ENCODE assay signal across 35 cellular contexts in genomic region chr3:63705092-63705645, GRCh38. TPM values are rescaled to one million over a fixed set of nuclear protein-coding genes. Genes with fewer than 3 reads are reported as not detected.
"Had no signal": no experiment of that assay in that cellular context is flagged by ENCODE, and none has a peak within 500 bp of the region (broad histone marks: within the 10 kb centered on the region; RNA-seq: fewer than 3 reads in every experiment).

No MANE protein-coding gene starts in this region.

- H3K9me3 ChIP-seq: colonic mucosa, esophagus muscularis mucosa, gastroesophageal sphincter, heart left ventricle, lower lobe of right lung, psoas muscle, testis, tibial artery had no signal

- FAIRE-seq: endothelial cell of umbilical vein had no signal

- H3K36me3 ChIP-seq: colonic mucosa, esophagus muscularis mucosa, gastroesophageal sphincter, heart left ventricle, lower lobe of right lung, sigmoid colon, spleen, tibial artery had no signal

- DNase-seq: colonic mucosa; effector CD8-positive, alpha-beta T cell; foreskin keratinocyte; heart left ventricle; left ventricle myocardium superior; lower lobe of right lung; naive thymus-derived CD8-positive, alpha-beta T cell; nephron progenitor cell; nucleus accumbens; posterior cingulate gyrus; psoas muscle; right cardiac atrium; sigmoid colon; spleen; stimulated activated CD4-positive, alpha-beta T cell treated with anti-CD3 and anti-CD28 coated beads, Interleukin-4, amount 100 ng/mL, for 4 hours; stimulated activated naive CD8-positive, alpha-beta T cell treated with anti-CD3 and anti-CD28 coated beads, Interleukin-15, Interleukin-2, amounts not matched to agents 100 U/mL and 50 U/mL, for 24 hours; substantia nigra; testis; tibial artery had no signal

- H3K27ac ChIP-seq: colonic mucosa, esophagus muscularis mucosa, foreskin keratinocyte, gastroesophageal sphincter, heart left ventricle, hepatocyte, lower lobe of right lung, psoas muscle, sigmoid colon, spleen, testis, tibial artery had no signal

- H3K9me3 Mint-ChIP-seq: dendritic cell treated with granulocyte-macrophage colony-stimulating factor and Interleukin-4, amounts not matched to agents 40 ng/mL and 50 ng/mL, for 4 days; nephron progenitor cell; type B pancreatic cell had no signal

- H2AFZ ChIP-seq: hepatocyte had no signal

- H3K4me2 ChIP-seq: hepatocyte had no signal

- H3K79me2 ChIP-seq: hepatocyte had no signal

- H3K4me3 ChIP-seq: colonic mucosa, esophagus muscularis mucosa, gastroesophageal sphincter, heart left ventricle, hepatocyte, lower lobe of right lung, psoas muscle, sigmoid colon, spleen, testis, tibial artery had no signal

- H3K27me3 Mint-ChIP-seq: naive thymus-derived CD8-positive, alpha-beta T cell; type B pancreatic cell had no signal

- H3K36me3 Mint-ChIP-seq: naive thymus-derived CD8-positive, alpha-beta T cell; stimulated activated memory B cell treated with anti-CD40 and anti-IgM and Interleukin-4, amounts not matched to agents 10 μg/mL and 1 μg/mL and 100 μg/mL, for 72 hours; type B pancreatic cell had no signal

- H3K27ac Mint-ChIP-seq: dendritic cell treated with granulocyte-macrophage colony-stimulating factor and Interleukin-4, amounts not matched to agents 40 ng/mL and 50 ng/mL, for 4 days; naive thymus-derived CD8-positive, alpha-beta T cell; nephron progenitor cell; stimulated activated memory B cell treated with anti-CD40 and anti-IgM and Interleukin-4, amounts not matched to agents 10 μg/mL and 1 μg/mL and 100 μg/mL, for 72 hours; type B pancreatic cell had no signal

- H3K27me3 ChIP-seq: colonic mucosa, esophagus muscularis mucosa, foreskin keratinocyte, gastroesophageal sphincter, heart left ventricle, hepatocyte, sigmoid colon, spleen, testis, tibial artery had no signal

- H3K4me3 Mint-ChIP-seq: dendritic cell treated with granulocyte-macrophage colony-stimulating factor and Interleukin-4, amounts not matched to agents 40 ng/mL and 50 ng/mL, for 4 days; naive thymus-derived CD8-positive, alpha-beta T cell; nephron progenitor cell; stimulated activated memory B cell treated with anti-CD40 and anti-IgM and Interleukin-4, amounts not matched to agents 10 μg/mL and 1 μg/mL and 100 μg/mL, for 72 hours; type B pancreatic cell had no signal

- H3K4me1 Mint-ChIP-seq: naive thymus-derived CD8-positive, alpha-beta T cell; stimulated activated memory B cell treated with anti-CD40 and anti-IgM and Interleukin-4, amounts not matched to agents 10 μg/mL and 1 μg/mL and 100 μg/mL, for 72 hours had no signal

- ATAC-seq: foreskin keratinocyte; gastroesophageal sphincter; heart left ventricle; left ventricle myocardium superior; lower lobe of right lung; naive thymus-derived CD8-positive, alpha-beta T cell; psoas muscle; right cardiac atrium; stimulated activated memory B cell treated with anti-CD40 and anti-IgM and Interleukin-4, amounts not matched to agents 10 μg/mL and 1 μg/mL and 100 μg/mL, for 72 hours; stimulated activated naive CD8-positive, alpha-beta T cell treated with anti-CD3 and anti-CD28 coated beads, Interleukin-15, Interleukin-2, amounts not matched to agents 100 U/mL and 50 U/mL, for 24 hours had no signal

- H3K4me1 ChIP-seq: colonic mucosa, esophagus muscularis mucosa, gastroesophageal sphincter, lower lobe of right lung, psoas muscle, sigmoid colon, spleen, testis had no signal

RNA-seq across cellular contexts. Expression of gene SNTN, which starts 52.7 kb away (rescaled TPM):
- total RNA-seq: endothelial cell of umbilical vein; epithelial cell of proximal tubule; esophagus muscularis mucosa; fibroblast of lung; foreskin keratinocyte; gastroesophageal sphincter; heart left ventricle; hepatocyte; kidney epithelial cell; left ventricle myocardium superior; mesenteric fat pad; myocyte; naive thymus-derived CD8-positive, alpha-beta T cell; osteocyte; psoas muscle; renal cortical epithelial cell; right cardiac atrium; sigmoid colon; skeletal muscle tissue; spleen; testis; urinary bladder had no signal
- polyA plus RNA-seq: endothelial cell of umbilical vein; fibroblast of lung; foreskin keratinocyte; heart left ventricle; hepatocyte; naive thymus-derived CD8-positive, alpha-beta T cell; psoas muscle; right cardiac atrium; sigmoid colon; spleen; urinary bladder had no signal
